Comparison of ENCODE assay signal across 11 cellular contexts in genomic region chr12:92943482-92944250, GRCh38. TPM values are rescaled to one million over a fixed set of nuclear protein-coding genes. Genes with fewer than 3 reads are reported as not detected.
DNase-seq lines count a peak whose midpoint lies in the region; ATAC-seq and TF ChIP-seq lines count a peak whose summit lies in the region.
"Had no signal": no experiment of that assay in that cellular context is flagged by ENCODE, and none has a peak within 500 bp of the region (broad histone marks: within the 10 kb centered on the region; RNA-seq: fewer than 3 reads in every experiment).

No MANE protein-coding gene starts in this region.

- peaks cover 11% of the 10 kb centered on the region for H3K4me1 Mint-ChIP-seq in WTC11
- H3K4me1 Mint-ChIP-seq in mesothelial cell of epicardium, result peaks cover 22% of the 10 kb centered on the region

- POLR2A ChIA-PET in WTC11 (lab: Charles Lee), result interaction anchor here (0.6 kb wide), 1 partner anchor 192 kb away, joined by 3 read pairs; no protein-coding TSS in a partner anchor

- H3K36me3 ChIP-seq in left ventricle myocardium inferior, result no peaks in the 10 kb centered on the region
- H3K36me3 ChIP-seq: tibial artery had no signal

- CTCF ChIA-PET in WTC11 (lab: Charles Lee), result interaction anchor here (1.0 kb wide), 2 partner anchors 16 to 49 kb away, joined by 3 read pairs; no protein-coding TSS in a partner anchor

- no peaks in the 10 kb centered on the region for H3K4me1 ChIP-seq in left ventricle myocardium inferior

- 0 out of 2 replicates have a peak overlapping the region, but pooled peaks have one; percentile 61 for H3K27ac Mint-ChIP-seq in WTC11
- peak overlapping the region; percentile 67 for H3K27ac Mint-ChIP-seq in mesothelial cell of epicardium

- peaks cover 6% of the 10 kb centered on the region for H3K9me3 Mint-ChIP-seq in WTC11
- peaks cover 6% of the 10 kb centered on the region for H3K9me3 Mint-ChIP-seq in mesothelial cell of epicardium

- ATAC-seq in HG03342 (IDR thresholded peaks at IDR 0.05; ENCODE audit: unreplicated experiment) (peak; percentile 48), WTC11 (peak; percentile 55), HG02970 (IDR thresholded peaks at IDR 0.05; ENCODE audit: low FRiP score, unreplicated experiment) (no peak)

- DNase-seq in WTC11 (ENCODE audit: low spot score) (no peak), mesothelial cell of epicardium (ENCODE audit: low spot score in 2 of 2, unreplicated experiment in 2 of 2) (no peak), left ventricle myocardium inferior (no peak), kidney glomerular epithelial cell (lab: John Stamatoyannopoulos, UW) (no peak), NCI-H345 (lab: John Stamatoyannopoulos, UW) (no peak)
- DNase-seq: activated naive CD4-positive, alpha-beta T cell treated with Interleukin-2 at 50 U/mL for 16 hours; foreskin melanocyte; tibial artery had no signal

- no peaks in the 10 kb centered on the region for H3K27me3 ChIP-seq in left ventricle myocardium inferior (ENCODE audit: low read depth)
- H3K27me3 ChIP-seq: tibial artery had no signal

- H3K4me3 Mint-ChIP-seq in WTC11 (no peak overlapping the region), mesothelial cell of epicardium (no peak overlapping the region)

- H3K36me3 Mint-ChIP-seq in WTC11 (no peaks in the 10 kb centered on the region), mesothelial cell of epicardium (no peaks in the 10 kb centered on the region)

- no peaks in the 10 kb centered on the region for H3K9me3 ChIP-seq in left ventricle myocardium inferior (replicated peaks)
- H3K9me3 ChIP-seq: tibial artery had no signal

- no peak overlapping the region for H3K27ac ChIP-seq in left ventricle myocardium inferior (replicated peaks)
- H3K27ac ChIP-seq: tibial artery had no signal

- no peak overlapping the region for H3K4me3 ChIP-seq in left ventricle myocardium inferior
- H3K4me3 ChIP-seq: tibial artery had no signal

- TF ChIP-seq CTCF in GM12873 (IDR thresholded peaks at IDR 0.05; ENCODE audit: insufficient read depth, low read depth, low read length, missing control alignments), result peak; percentile 32
- no peak for TF ChIP-seq CTCF in WTC11 (IDR thresholded peaks at IDR 0.05)
- TF ChIP-seq CTCF in mesothelial cell of epicardium (IDR thresholded peaks at IDR 0.05; ENCODE audit: unreplicated experiment), result no peak
- TF ChIP-seq CTCF in left ventricle myocardium inferior (IDR thresholded peaks at IDR 0.05; ENCODE audit: borderline replicate concordance), result no peak

- intact Hi-C loops in left ventricle myocardium inferior (cut with micrococcal nuclease), result no loop called here

- H3K27me3 Mint-ChIP-seq in WTC11 (ENCODE audit: low read depth) (no peaks in the 10 kb centered on the region), mesothelial cell of epicardium (ENCODE audit: low read depth) (no peaks in the 10 kb centered on the region)

TF ChIP-seq in WTC11, 78 proteins besides CTCF, POLR2A, EP300 and RAD21 (continues in another document):
- TF ChIP-seq OVOL2 (CRISPR knock-in tag; IDR thresholded peaks at IDR 0.05; ENCODE audit: borderline replicate concordance), result no peak
- no peak for TF ChIP-seq ZMAT4 (CRISPR knock-in tag; IDR thresholded peaks at IDR 0.05)
- TF ChIP-seq HMGA2 (CRISPR knock-in tag; IDR thresholded peaks at IDR 0.05), result no peak
- no peak for TF ChIP-seq MXD4 (CRISPR knock-in tag; IDR thresholded peaks at IDR 0.05; ENCODE audit: borderline replicate concordance)
- TF ChIP-seq NFATC4 (CRISPR knock-in tag; IDR thresholded peaks at IDR 0.05), result no peak
- no peak for TF ChIP-seq MYBL2 (CRISPR knock-in tag; IDR thresholded peaks at IDR 0.05)
- no peak for TF ChIP-seq ESRRA (CRISPR knock-in tag; IDR thresholded peaks at IDR 0.05; ENCODE audit: borderline replicate concordance)
- TF ChIP-seq ZNF138 (CRISPR knock-in tag; conservative IDR thresholded peaks at IDR 0.05), result no peak
- TF ChIP-seq ZNF532 (CRISPR knock-in tag; IDR thresholded peaks at IDR 0.05; ENCODE audit: borderline replicate concordance), result no peak
- TF ChIP-seq ETV6 (CRISPR knock-in tag; IDR thresholded peaks at IDR 0.05), result no peak
- no peak for TF ChIP-seq SMAD3 (CRISPR knock-in tag; IDR thresholded peaks at IDR 0.05; ENCODE audit: borderline replicate concordance)
- TF ChIP-seq TEAD4 (CRISPR knock-in tag; IDR thresholded peaks at IDR 0.05), result no peak
- TF ChIP-seq ARID4B (CRISPR knock-in tag; IDR thresholded peaks at IDR 0.05; ENCODE audit: borderline replicate concordance), result no peak
- no peak for TF ChIP-seq ZNF512 (CRISPR knock-in tag; IDR thresholded peaks at IDR 0.05; ENCODE audit: borderline replicate concordance)

RNA-seq across cellular contexts. Expression of gene EEA1, which starts 14.6 kb away (rescaled TPM):
- total RNA-seq in WTC11 (2021) (16.3 to 20.3 TPM (median 17.8 TPM) in 3 replicates), mesothelial cell of epicardium (26.2 to 28.3 TPM (median 27.8 TPM) in 3 replicates), left ventricle myocardium inferior (23.9 TPM)
